In genomic region chr1:9689011-9689706, GRCh38 we compare ENCODE assay signal across 7 cellular contexts. TPM values are rescaled to one million over a fixed set of nuclear protein-coding genes. Genes with fewer than 3 reads are reported as not detected.
DNase-seq lines count a peak whose midpoint lies in the region; ATAC-seq and FAIRE-seq lines count a peak whose summit lies in the region.

No MANE protein-coding gene starts in this region.

- peak; percentile 84 for DNase-seq in GM18507 (ENCODE audit: extremely low spot score, insufficient read length, low read depth)
- peak; percentile 58 to 83 for DNase-seq in NCI-H446 (lab: John Stamatoyannopoulos, UW)
- peak; percentile 66 to 75 (median 70) for DNase-seq in activated CD8-positive, alpha-beta memory T cell treated with anti-CD3 and anti-CD28 coated beads for 48 hours (ENCODE audit: low read depth in 2 of 3, low spot score in 2 of 3)
- DNase-seq in stimulated activated CD8-positive, alpha-beta memory T cell treated with anti-CD3 and anti-CD28 coated beads, Interleukin-15, amount 100 ng/mL, for 24 hours (ENCODE audit: low read depth), result peak; percentile 72

- no peaks in the 10 kb centered on the region for H3K4me1 ChIP-seq in endocrine pancreas (ENCODE audit: control insufficient read depth, insufficient read depth, low read length)
- H3K4me1 ChIP-seq in mesodermal cell (ENCODE audit: control insufficient read depth, insufficient read depth, low read length, poor library complexity, severe bottlenecking), result peaks cover 20% of the 10 kb centered on the region

- no peaks in the 10 kb centered on the region for H3K9me3 ChIP-seq in endocrine pancreas (ENCODE audit: control insufficient read depth, low read length)
- no peaks in the 10 kb centered on the region for H3K9me3 ChIP-seq in mesodermal cell (ENCODE audit: control insufficient read depth, low read length)

- no peaks in the 10 kb centered on the region for H3K27me3 ChIP-seq in endocrine pancreas (ENCODE audit: control insufficient read depth, insufficient read depth, low read length)

- H3K4me3 ChIP-seq in endocrine pancreas (ENCODE audit: control insufficient read depth, insufficient read depth, low read length) (peak overlapping the region; percentile 72), mesodermal cell (ENCODE audit: extremely low read depth, insufficient read depth, low read length, poor library complexity, severe bottlenecking) (peak overlapping the region; percentile 54)

- peak; percentile 47 for ATAC-seq in HG02943 (IDR thresholded peaks at IDR 0.05; ENCODE audit: low read depth, unreplicated experiment)

- H3K27ac ChIP-seq in mesodermal cell (ENCODE audit: low read depth, low read length, severe bottlenecking), result no peak overlapping the region

- peak; percentile 62 for FAIRE-seq in GM18507 (lab: Jason Lieb, UNC)

- 0 to 1% methylated on average over 27 to 41 of the region's 72 CpGs for WGBS in mesodermal cell (ENCODE audit: insufficient coverage in 2 of 2), 2 experiments

- H3K36me3 ChIP-seq in endocrine pancreas (ENCODE audit: control insufficient read depth, insufficient read depth, low read length) (no peaks in the 10 kb centered on the region), mesodermal cell (ENCODE audit: control insufficient read depth, insufficient read depth, low read length) (no peaks in the 10 kb centered on the region)

- peak overlapping the region; percentile 73 for H3K9ac ChIP-seq in endocrine pancreas (ENCODE audit: control insufficient read depth, insufficient read depth, low read length)

RNA-seq across cellular contexts. Expression of gene PIK3CD, which starts 37.6 kb away (rescaled TPM):
- polyA plus RNA-seq in mesodermal cell (2013, experiment 1 of 2), result 13.2 TPM
- 8.9 TPM for polyA plus RNA-seq in mesodermal cell (2013, experiment 2 of 2)
